ENCODE assay signal across 30 cellular contexts in the genomic region with DNA sequence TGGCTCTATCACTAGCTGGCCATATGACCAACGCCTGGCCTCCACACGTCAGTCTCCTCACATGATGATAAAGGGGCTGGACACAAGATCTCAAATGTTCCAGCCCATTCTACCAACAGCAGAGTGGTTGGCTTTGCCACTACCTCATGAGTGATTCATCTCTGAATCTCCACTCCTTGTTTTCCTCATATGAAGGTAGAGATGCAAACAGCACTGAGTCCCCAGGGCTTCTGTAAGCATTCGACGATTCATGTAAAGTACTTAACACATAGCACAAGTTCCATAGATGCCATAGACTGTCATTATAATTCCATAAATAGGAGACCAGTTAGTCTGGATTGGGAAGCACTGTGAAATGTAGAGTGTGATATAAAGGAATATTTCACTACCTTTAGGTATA.
"Had no signal": no experiment of that assay in that cellular context is flagged by ENCODE, and none has a peak within 500 bp of the region (broad histone marks: within the 10 kb centered on the region; RNA-seq: fewer than 3 reads in every experiment).

No MANE protein-coding gene starts in this region.

- H3K27ac Mint-ChIP-seq: naive thymus-derived CD4-positive, alpha-beta T cell; natural killer cell; nephron; neural progenitor cell; progenitor cell of endocrine pancreas; stimulated activated effector memory CD8-positive, alpha-beta T cell treated with anti-CD3 and anti-CD28 coated beads, Interleukin-12 subunit alpha, Interleukin-12 subunit beta, amount 100 ng/mL, for 72 hours; stimulated activated naive B cell treated with anti-CD40 and anti-IgM and Interleukin-4, amounts not matched to agents 10 μg/mL and 1 μg/mL and 100 μg/mL, for 72 hours; stimulated activated naive CD8-positive, alpha-beta T cell treated with anti-CD3 and anti-CD28 coated beads, Interleukin-15, Interleukin-2, amounts not matched to agents 100 ng/mL and 50 ng/mL, for 24 hours; type B pancreatic cell had no signal

- H3K4me1 ChIP-seq: neural progenitor cell, parathyroid adenoma, psoas muscle, right lobe of liver, sigmoid colon, stomach, thyroid gland, tibial nerve, upper lobe of right lung, uterus had no signal

- H3K4me1 Mint-ChIP-seq: naive thymus-derived CD4-positive, alpha-beta T cell; natural killer cell; nephron; stimulated activated effector memory CD8-positive, alpha-beta T cell treated with anti-CD3 and anti-CD28 coated beads, Interleukin-12 subunit alpha, Interleukin-12 subunit beta, amount 100 ng/mL, for 72 hours; stimulated activated naive B cell treated with anti-CD40 and anti-IgM and Interleukin-4, amounts not matched to agents 10 μg/mL and 1 μg/mL and 100 μg/mL, for 72 hours had no signal

- H3K9me3 ChIP-seq: ovary, psoas muscle, right lobe of liver, sigmoid colon, stomach, thoracic aorta, thyroid gland, tibial nerve, upper lobe of right lung, uterus had no signal

- H3K36me3 Mint-ChIP-seq: naive thymus-derived CD4-positive, alpha-beta T cell; natural killer cell; neural progenitor cell; stimulated activated effector memory CD8-positive, alpha-beta T cell treated with anti-CD3 and anti-CD28 coated beads, Interleukin-12 subunit alpha, Interleukin-12 subunit beta, amount 100 ng/mL, for 72 hours; stimulated activated naive B cell treated with anti-CD40 and anti-IgM and Interleukin-4, amounts not matched to agents 10 μg/mL and 1 μg/mL and 100 μg/mL, for 72 hours; type B pancreatic cell had no signal

- H3K4me3 ChIP-seq: neural progenitor cell, ovary, psoas muscle, right lobe of liver, sigmoid colon, skin epidermis, smooth muscle cell, stomach, thoracic aorta, thyroid gland, tibial nerve, upper lobe of right lung, uterus had no signal

- H3K36me3 ChIP-seq: neural progenitor cell, ovary, right lobe of liver, sigmoid colon, stomach, thoracic aorta, thyroid gland, tibial nerve, upper lobe of right lung, uterus had no signal

- H3K27ac ChIP-seq: neural progenitor cell, ovary, parathyroid adenoma, psoas muscle, right lobe of liver, sigmoid colon, skin epidermis, stomach, thoracic aorta, thyroid gland, tibial nerve, upper lobe of right lung, uterus had no signal

- H3K4me2 ChIP-seq: neural progenitor cell, smooth muscle cell had no signal

- H3K4me3 Mint-ChIP-seq: naive thymus-derived CD4-positive, alpha-beta T cell; natural killer cell; nephron; neural progenitor cell; stimulated activated effector memory CD8-positive, alpha-beta T cell treated with anti-CD3 and anti-CD28 coated beads, Interleukin-12 subunit alpha, Interleukin-12 subunit beta, amount 100 ng/mL, for 72 hours; stimulated activated naive B cell treated with anti-CD40 and anti-IgM and Interleukin-4, amounts not matched to agents 10 μg/mL and 1 μg/mL and 100 μg/mL, for 72 hours; stimulated activated naive CD8-positive, alpha-beta T cell treated with anti-CD3 and anti-CD28 coated beads, Interleukin-15, Interleukin-2, amounts not matched to agents 100 ng/mL and 50 ng/mL, for 24 hours; type B pancreatic cell had no signal

- H2AFZ ChIP-seq: neural progenitor cell, parathyroid adenoma had no signal

- H3K9ac ChIP-seq: neural progenitor cell, parathyroid adenoma had no signal

- H3K79me2 ChIP-seq: parathyroid adenoma had no signal

- DNase-seq: naive thymus-derived CD4-positive, alpha-beta T cell; natural killer cell; occipital lobe; ovary; posterior cingulate gyrus; psoas muscle; right cardiac atrium; right lobe of liver; sigmoid colon; stimulated activated CD4-positive, alpha-beta T cell treated with anti-CD3 and anti-CD28 coated beads, Interleukin-15, amount 100 ng/mL, for 24 hours; stimulated activated CD4-positive, alpha-beta T cell treated with anti-CD3 and anti-CD28 coated beads, Interleukin-2, amount 100 ng/mL, for 24 hours; stimulated activated CD4-positive, alpha-beta T cell treated with anti-CD3 and anti-CD28 coated beads, Interleukin-2, amount 100 ng/mL, for 48 hours; stimulated activated CD4-positive, alpha-beta T cell treated with anti-CD3 and anti-CD28 coated beads, Interleukin-4, amount 100 ng/mL, for 24 hours; stimulated activated naive B cell treated with anti-CD40 and anti-IgM and Interleukin-4, amounts not matched to agents 10 μg/mL and 1 μg/mL and 100 μg/mL, for 72 hours; stimulated activated naive CD4-positive, alpha-beta T cell treated with Interleukin-2 at 50 U/mL for 16 hours; stomach; thyroid gland; upper lobe of right lung; uterus had no signal

- H3K27me3 ChIP-seq: neural progenitor cell, ovary, right lobe of liver, sigmoid colon, thyroid gland, tibial nerve, upper lobe of right lung, uterus had no signal
